14 cellular contexts compared by ENCODE assay signal in genomic region chr10:101778151-101778780, GRCh38. TPM values are rescaled to one million over a fixed set of nuclear protein-coding genes. Genes with fewer than 3 reads are reported as not detected.
A peak's percentile ranks its signal among the peaks of the same experiment; 100 is the strongest.
DNase-seq lines count a peak whose midpoint lies in the region; ATAC-seq, FAIRE-seq and TF ChIP-seq lines count a peak whose summit lies in the region.
"Had no signal": no experiment of that assay in that cellular context is flagged by ENCODE, and none has a peak within 500 bp of the region (broad histone marks: within the 10 kb centered on the region; RNA-seq: fewer than 3 reads in every experiment).

No MANE protein-coding gene starts in this region.

- no peaks in the 10 kb centered on the region for H3K9me3 Mint-ChIP-seq in activated naive CD4-positive, alpha-beta T cell treated with anti-CD3 and anti-CD28 coated beads, Interleukin-2, amount 10 ng/mL, durations not matched to agents 7 days and 5 days
- H3K9me3 Mint-ChIP-seq in WTC11, result no peaks in the 10 kb centered on the region
- H3K9me3 Mint-ChIP-seq in stimulated activated memory B cell treated with anti-CD40 and anti-IgM and Interleukin-4, amounts not matched to agents 10 μg/mL and 1 μg/mL and 100 μg/mL, for 72 hours, result no peaks in the 10 kb centered on the region

- H3K4me2 ChIP-seq in keratinocyte (ENCODE audit: control insufficient read depth, extremely low read depth, insufficient read depth, low read depth, low read length), result peak overlapping the region; percentile 78

- H3K27ac ChIP-seq in keratinocyte (ENCODE audit: control insufficient read depth, insufficient read depth, low read length) (no peak overlapping the region), A673 (ENCODE audit: low read depth, low read length, poor library complexity, severe bottlenecking) (no peak overlapping the region)
- H3K27ac ChIP-seq: SK-N-MC had no signal

- FAIRE-seq in keratinocyte (lab: Jason Lieb, UNC), result no peak

- H3K27ac Mint-ChIP-seq in activated naive CD4-positive, alpha-beta T cell treated with anti-CD3 and anti-CD28 coated beads, Interleukin-2, amount 10 ng/mL, durations not matched to agents 7 days and 5 days, result no peak overlapping the region
- no peak overlapping the region; the same call in none of the 2 replicates for H3K27ac Mint-ChIP-seq in WTC11
- H3K27ac Mint-ChIP-seq in stimulated activated memory B cell treated with anti-CD40 and anti-IgM and Interleukin-4, amounts not matched to agents 10 μg/mL and 1 μg/mL and 100 μg/mL, for 72 hours, result no peak overlapping the region

- TF ChIP-seq CTCF in WTC11 (IDR thresholded peaks at IDR 0.05), result no peak
- TF ChIP-seq CTCF in keratinocyte (optimal IDR thresholded peaks at IDR 0.05 in 1 of 3, IDR thresholded peaks at IDR 0.05 in 1 of 3, conservative IDR thresholded peaks at IDR 0.05 in 1 of 3; ENCODE audit: extremely low read depth in 1 of 3, insufficient read depth in 2 of 3, low read length in 3 of 3), result no peak
- TF ChIP-seq CTCF in A673 (conservative IDR thresholded peaks at IDR 0.05; ENCODE audit: low read depth, low read length), result no peak

- H3K27me3 ChIP-seq in keratinocyte (ENCODE audit: control insufficient read depth, extremely low read depth, insufficient read depth, low read length) (peaks cover 46% of the 10 kb centered on the region), A673 (replicated peaks; ENCODE audit: insufficient read depth, low read depth, low read length, poor library complexity) (peaks cover 36% of the 10 kb centered on the region)

- no peak for DNase-seq in activated naive CD4-positive, alpha-beta T cell treated with anti-CD3 and anti-CD28 coated beads, Interleukin-2, amount 10 ng/mL, durations not matched to agents 7 days and 5 days
- no peak for DNase-seq in activated naive CD4-positive, alpha-beta T cell treated with anti-CD3 and anti-CD28 coated beads, Interleukin-2, amount 50 U/mL, for 16 hours
- DNase-seq in WTC11 (ENCODE audit: low spot score), result no peak
- no peak for DNase-seq in keratinocyte (ENCODE audit: low read depth, low spot score)
- DNase-seq in SK-N-DZ (ENCODE audit: low spot score), result no peak
- DNase-seq in A673 (ENCODE audit: low spot score), result no peak
- DNase-seq in T1000 (lab: John Stamatoyannopoulos, UW), result no peak
- DNase-seq: NCI-H524 treated with DMSO at 0.1 percent for 48 hours had no signal

- H3K4me1 ChIP-seq in keratinocyte (ENCODE audit: control insufficient read depth, extremely low read depth, insufficient read depth, low read length) (peaks cover 41% of the 10 kb centered on the region), A673 (ENCODE audit: insufficient read depth, low read length, poor library complexity, severe bottlenecking) (peaks cover 23% of the 10 kb centered on the region)

- intact Hi-C loops in A673 (cut with micrococcal nuclease; ENCODE audit: unreplicated experiment), result no loop called here

- dilution Hi-C loops in keratinocyte (cut with MboI; ENCODE audit: extremely low pct_ligation_motif_present, low sequenced_read_pairs), result no loop called here

- peaks cover 11% of the 10 kb centered on the region for H3K79me2 ChIP-seq in keratinocyte (ENCODE audit: control insufficient read depth, insufficient read depth, low read length)

- H3K36me3 ChIP-seq in keratinocyte (ENCODE audit: control insufficient read depth in 2 of 2, extremely low read depth in 1 of 2, insufficient read depth in 2 of 2, low read length in 2 of 2) (peaks cover 5 to 10% of the 10 kb centered on the region in 2 experiments), A673 (ENCODE audit: insufficient read depth, low read length, poor library complexity, severe bottlenecking) (no peaks in the 10 kb centered on the region)

- peaks cover 24% of the 10 kb centered on the region for H4K20me1 ChIP-seq in keratinocyte (ENCODE audit: control insufficient read depth, extremely low read depth, insufficient read depth, low read length)

- CTCF ChIA-PET in activated naive CD4-positive, alpha-beta T cell treated with anti-CD3 and anti-CD28 coated beads, Interleukin-2, amount 10 ng/mL, durations not matched to agents 7 days and 5 days (lab: Charles Lee), result interaction anchor here (7.3 kb wide), 1 partner anchor 174 kb away, joined by 192 read pairs; no protein-coding TSS in a partner anchor
- CTCF ChIA-PET in WTC11 (lab: Charles Lee) (interaction anchor here (0.6 to 11.0 kb wide), 13 partner anchors 8 to 565 kb away, joined by 3 to 370 read pairs (median 4); no protein-coding TSS in a partner anchor), A673 (lab: Charles Lee) (interaction anchor here (0.9 to 1.2 kb wide), 2 partner anchors 9 to 176 kb away, joined by 3 to 4 read pairs; no protein-coding TSS in a partner anchor)

- BruUV-seq in A673 (replicated peaks; lab: Mats Ljungman, UMichigan), result no TSS peak

- POLR2A ChIA-PET in WTC11 (lab: Charles Lee) (interaction anchor here (0.6 to 2.6 kb wide), 3 partner anchors 8 to 176 kb away, joined by 4 to 10 read pairs (median 6); partner anchors contain the start of gene OGA), A673 (lab: Charles Lee; ENCODE audit: low non-redundant PET) (interaction anchor here (0.5 kb wide), 1 partner anchor 265 kb away, joined by 3 read pairs; no protein-coding TSS in a partner anchor)

- H3K36me3 Mint-ChIP-seq in activated naive CD4-positive, alpha-beta T cell treated with anti-CD3 and anti-CD28 coated beads, Interleukin-2, amount 10 ng/mL, durations not matched to agents 7 days and 5 days, result peaks cover 6% of the 10 kb centered on the region
- H3K36me3 Mint-ChIP-seq in WTC11, result no peaks in the 10 kb centered on the region
- H3K36me3 Mint-ChIP-seq in stimulated activated memory B cell treated with anti-CD40 and anti-IgM and Interleukin-4, amounts not matched to agents 10 μg/mL and 1 μg/mL and 100 μg/mL, for 72 hours, result peaks cover 8% of the 10 kb centered on the region

- H3K4me3 ChIP-seq in keratinocyte (ENCODE audit: control insufficient read depth in 2 of 3, extremely low read depth in 1 of 3, insufficient read depth in 2 of 3, low read depth in 1 of 3, low read length in 3 of 3), result no peak overlapping the region
- no peak overlapping the region for H3K4me3 ChIP-seq in A673 (ENCODE audit: low read depth, low read length, poor library complexity, severe bottlenecking)
- H3K4me3 ChIP-seq: SK-N-MC had no signal

- H3K27me3 Mint-ChIP-seq in activated naive CD4-positive, alpha-beta T cell treated with anti-CD3 and anti-CD28 coated beads, Interleukin-2, amount 10 ng/mL, durations not matched to agents 7 days and 5 days, result peaks cover 63% of the 10 kb centered on the region
- H3K27me3 Mint-ChIP-seq in WTC11 (ENCODE audit: low read depth), result peaks cover 50% of the 10 kb centered on the region
- H3K27me3 Mint-ChIP-seq in stimulated activated memory B cell treated with anti-CD40 and anti-IgM and Interleukin-4, amounts not matched to agents 10 μg/mL and 1 μg/mL and 100 μg/mL, for 72 hours, result peaks cover 52% of the 10 kb centered on the region

- H3K9ac ChIP-seq in keratinocyte (ENCODE audit: control insufficient read depth, extremely low read depth, insufficient read depth, low read length), result no peak overlapping the region

- no peak overlapping the region for H2AFZ ChIP-seq in keratinocyte (ENCODE audit: control insufficient read depth, low read length)

- no peaks in the 10 kb centered on the region for H3K9me3 ChIP-seq in keratinocyte (ENCODE audit: control insufficient read depth, low read depth, low read length)
- no peaks in the 10 kb centered on the region for H3K9me3 ChIP-seq in A673 (ENCODE audit: low read depth, low read length, poor library complexity, severe bottlenecking)

- H3K4me1 Mint-ChIP-seq in activated naive CD4-positive, alpha-beta T cell treated with anti-CD3 and anti-CD28 coated beads, Interleukin-2, amount 10 ng/mL, durations not matched to agents 7 days and 5 days, result peaks cover 53% of the 10 kb centered on the region
- peaks cover 60% of the 10 kb centered on the region for H3K4me1 Mint-ChIP-seq in WTC11
- peaks cover 81% of the 10 kb centered on the region for H3K4me1 Mint-ChIP-seq in stimulated activated memory B cell treated with anti-CD40 and anti-IgM and Interleukin-4, amounts not matched to agents 10 μg/mL and 1 μg/mL and 100 μg/mL, for 72 hours

- peak overlapping the region; percentile 66 for H3K4me3 Mint-ChIP-seq in activated naive CD4-positive, alpha-beta T cell treated with anti-CD3 and anti-CD28 coated beads, Interleukin-2, amount 10 ng/mL, durations not matched to agents 7 days and 5 days
- peak overlapping the region; percentile 81 for H3K4me3 Mint-ChIP-seq in WTC11
- peak overlapping the region; percentile 74 for H3K4me3 Mint-ChIP-seq in stimulated activated memory B cell treated with anti-CD40 and anti-IgM and Interleukin-4, amounts not matched to agents 10 μg/mL and 1 μg/mL and 100 μg/mL, for 72 hours

- ATAC-seq in WTC11, result no peak
- ATAC-seq in stimulated activated memory B cell treated with anti-CD40 and anti-IgM and Interleukin-4, amounts not matched to agents 10 μg/mL and 1 μg/mL and 100 μg/mL, for 72 hours, result no peak

- H3K9me1 ChIP-seq in keratinocyte (ENCODE audit: control insufficient read depth, extremely low read depth, insufficient read depth, low read length), result no peaks in the 10 kb centered on the region

RNA-seq across cellular contexts. Expression of gene FGF8, which starts 2.4 kb away (rescaled TPM):
- total RNA-seq in WTC11 (2021) (14.0 to 28.9 TPM (median 16.4 TPM) in 3 replicates), A673 (2021) (not detected in 2 replicates)
- not detected in 3 replicates for polyA plus RNA-seq in keratinocyte
- polyA plus RNA-seq in keratinocyte (2011; ENCODE audit: low read depth), result 0.46 TPM
- not detected in 2 replicates for polyA plus RNA-seq in keratinocyte (2011; cell fraction: cytosol; rRNA removed)
- 0.55 TPM in 1 of 2 replicates, not detected in the other for polyA plus RNA-seq in keratinocyte (2011; cell fraction: nucleus; rRNA removed)
- polyA plus RNA-seq in keratinocyte (2012; ENCODE audit: low replicate concordance), result 0.44 TPM in 1 of 2 replicates, not detected in the other
- not detected in 3 replicates for polyA minus RNA-seq in keratinocyte
- polyA minus RNA-seq in keratinocyte (2011; cell fraction: cytosol; rRNA and poly(A)+ RNA removed), result not detected
- not detected in 2 replicates for polyA minus RNA-seq in keratinocyte (2011; cell fraction: nucleus; rRNA and poly(A)+ RNA removed)
- 0.36 TPM in 2 replicates for polyA plus RNA-seq in SK-N-DZ (2014; cell fraction: cytosol; rRNA removed)
- polyA plus RNA-seq in SK-N-DZ (2014; cell fraction: nucleus; rRNA removed), result 3.3 TPM in 1 of 2 replicates, not detected in the other
- total RNA-seq: activated CD8-positive, alpha-beta memory T cell treated with anti-CD3 and anti-CD28 coated beads for 36 hours; aorta; epithelial cell of proximal tubule; right cardiac atrium had no signal
- polyA plus RNA-seq: aorta, right cardiac atrium had no signal

RNA-seq across cellular contexts. Expression of gene NPM3, which starts 5.0 kb away (rescaled TPM):
- 223 to 260 TPM (median 229 TPM) in 3 replicates for total RNA-seq in WTC11 (2021)
- polyA plus RNA-seq in keratinocyte, result 71.6 to 87.7 TPM (median 77.2 TPM) in 3 replicates
- polyA plus RNA-seq in keratinocyte (2011; ENCODE audit: low read depth), result 36.5 TPM
- 55.9 and 96.8 TPM in 2 replicates for polyA plus RNA-seq in keratinocyte (2011; cell fraction: cytosol; rRNA removed)
- 35.1 and 50.2 TPM in 2 replicates for polyA plus RNA-seq in keratinocyte (2011; cell fraction: nucleus; rRNA removed)
- polyA plus RNA-seq in keratinocyte (2012; ENCODE audit: low replicate concordance), result 61.6 and 114 TPM in 2 replicates
- 53.6 to 89.6 TPM (median 55.0 TPM) in 3 replicates for polyA minus RNA-seq in keratinocyte
- polyA minus RNA-seq in keratinocyte (2011; cell fraction: cytosol; rRNA and poly(A)+ RNA removed), result 35.5 TPM
- polyA minus RNA-seq in keratinocyte (2011; cell fraction: nucleus; rRNA and poly(A)+ RNA removed), result 7.4 and 10.2 TPM in 2 replicates
- polyA plus RNA-seq in SK-N-DZ (2014; cell fraction: cytosol; rRNA removed), result 166 and 203 TPM in 2 replicates
- polyA plus RNA-seq in SK-N-DZ (2014; cell fraction: nucleus; rRNA removed), result 82.0 and 159 TPM in 2 replicates
- total RNA-seq in A673 (2021), result 94.7 and 98.2 TPM in 2 replicates

RNA-seq across cellular contexts. Expression of gene OGA, which starts 40.0 kb away (rescaled TPM):
- total RNA-seq in WTC11 (2021) (110 to 111 TPM (median 110 TPM) in 3 replicates), A673 (2021) (109 and 114 TPM in 2 replicates)
- 47.0 to 104 TPM (median 67.2 TPM) in 3 replicates for polyA plus RNA-seq in keratinocyte
- polyA plus RNA-seq in keratinocyte (2011; ENCODE audit: low read depth), result 140 TPM
- 24.2 and 48.7 TPM in 2 replicates for polyA plus RNA-seq in keratinocyte (2011; cell fraction: cytosol; rRNA removed)
- polyA plus RNA-seq in keratinocyte (2011; cell fraction: nucleus; rRNA removed), result 172 and 208 TPM in 2 replicates
- 60.5 and 103 TPM in 2 replicates for polyA plus RNA-seq in keratinocyte (2012; ENCODE audit: low replicate concordance)
- polyA minus RNA-seq in keratinocyte, result 41.9 to 134 TPM (median 45.3 TPM) in 3 replicates
- 31.8 TPM for polyA minus RNA-seq in keratinocyte (2011; cell fraction: cytosol; rRNA and poly(A)+ RNA removed)
- polyA minus RNA-seq in keratinocyte (2011; cell fraction: nucleus; rRNA and poly(A)+ RNA removed), result 83.5 and 158 TPM in 2 replicates
- polyA plus RNA-seq in SK-N-DZ (2014; cell fraction: cytosol; rRNA removed), result 47.3 and 51.7 TPM in 2 replicates
- polyA plus RNA-seq in SK-N-DZ (2014; cell fraction: nucleus; rRNA removed), result 142 and 189 TPM in 2 replicates

Comparison
In these comparisons a context has a peak if more than half of its experiments do, and no peak if none do; other contexts are left out.
1. RNA of gene FGF8, which starts 2.4 kb away (total RNA-seq): 14.0 to 28.9 TPM in WTC11; not detected in A673; every median in the first group is over 10 times any median in the second.
2. Peak in every context shown above with its lines, with median percentiles within 50 percentile points of each other: H3K4me3 Mint-ChIP-seq.